Comparison of ENCODE assay signal across 8 cellular contexts in the genomic region with DNA sequence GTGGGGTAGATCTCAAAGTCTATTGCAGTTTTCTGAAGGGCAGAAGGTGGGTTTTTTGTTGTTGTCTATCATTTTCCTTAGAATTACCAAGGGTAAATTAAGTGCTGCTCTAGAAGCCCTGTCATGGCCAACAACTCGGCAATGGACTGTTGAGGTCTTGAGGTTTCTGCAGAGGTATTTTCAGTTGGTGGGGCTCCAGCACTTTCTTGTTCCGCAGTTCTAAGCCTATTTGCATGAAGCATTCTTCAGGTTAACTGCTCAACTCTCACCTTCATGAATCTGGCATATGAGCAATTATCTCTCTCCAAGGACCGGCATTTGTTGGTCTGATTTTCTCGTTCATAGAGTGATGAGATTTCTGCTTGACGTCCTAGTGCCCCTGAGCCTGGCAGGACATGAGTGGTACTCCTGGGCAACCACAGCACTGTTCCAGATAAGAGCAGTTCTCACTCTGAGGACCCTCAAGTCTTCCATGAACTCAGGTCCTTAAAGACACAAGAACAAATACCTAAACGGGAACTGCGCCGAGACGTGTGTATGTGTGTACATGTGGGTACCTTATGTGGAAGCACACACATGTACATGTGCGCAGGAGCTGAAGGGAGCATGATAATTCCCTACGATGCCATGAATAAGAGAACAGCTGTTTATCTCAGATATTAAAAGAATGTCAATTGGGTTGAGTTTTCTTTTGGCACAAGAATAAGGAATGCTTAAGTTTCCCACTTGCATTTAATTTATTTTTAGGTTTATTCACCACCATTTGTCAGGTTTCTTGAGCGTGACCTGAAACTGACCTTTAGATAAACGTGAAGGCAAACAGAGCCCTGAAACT.
DNase-seq lines count a peak whose midpoint lies in the region; ATAC-seq and TF ChIP-seq lines count a peak whose summit lies in the region.

No MANE protein-coding gene starts in this region.

- no peaks in the 10 kb centered on the region for H3K27me3 ChIP-seq in mucosa of rectum (ENCODE audit: control insufficient read depth in 2 of 2, insufficient read depth in 2 of 2, low read length in 2 of 2)
- H3K27me3 ChIP-seq in dorsolateral prefrontal cortex = no peaks in the 10 kb centered on the region
- no peaks in the 10 kb centered on the region for H3K27me3 ChIP-seq in tibial artery

- intact Hi-C loops in dorsolateral prefrontal cortex (cut with DNase I) = loop anchor here in 1 of 2 donors (10.0 kb wide), 2 partner anchors 68 to 518 kb away; no protein-coding TSS in a partner anchor
- intact Hi-C loops in tibial artery (cut with DNase I; ENCODE audit: low total_unique reads) = no loop called here

- ATAC-seq in GM18511 (IDR thresholded peaks at IDR 0.05; ENCODE audit: unreplicated experiment) (peak; percentile 71), GM21737 (IDR thresholded peaks at IDR 0.05; ENCODE audit: unreplicated experiment) (peak; percentile 74), HG03571 (IDR thresholded peaks at IDR 0.05; ENCODE audit: unreplicated experiment) (peak; percentile 75)

- TF ChIP-seq CTCF in dorsolateral prefrontal cortex (IDR thresholded peaks at IDR 0.05 in 54 of 56, conservative IDR thresholded peaks at IDR 0.05 in 2 of 56; ENCODE audit: low read depth in 1 of 56, partially characterized antibody in 56 of 56) (no peak), tibial artery (IDR thresholded peaks at IDR 0.05) (no peak)

- DNase-seq in HK-2 (ENCODE audit: unreplicated experiment) (no peak), dorsolateral prefrontal cortex (no peak), NCI-H345 (lab: John Stamatoyannopoulos, UW) (no peak), tibial artery (no peak)

- H3K4me3 ChIP-seq in mucosa of rectum (ENCODE audit: low read length in 2 of 2) (peak overlapping the region; percentile 56 to 60), dorsolateral prefrontal cortex (peak overlapping the region in 18 of 59 donors; percentile 1 to 54 (median 37)), tibial artery (no peak overlapping the region)

- no peak overlapping the region for H3K27ac ChIP-seq in mucosa of rectum (ENCODE audit: low read depth in 2 of 2, low read length in 2 of 2)
- peak overlapping the region in 4 of 59 donors; percentile 12 to 54 (median 42) for H3K27ac ChIP-seq in dorsolateral prefrontal cortex
- no peak overlapping the region for H3K27ac ChIP-seq in tibial artery

- no peaks in the 10 kb centered on the region for H3K9me3 ChIP-seq in mucosa of rectum (ENCODE audit: control insufficient read depth in 2 of 2, low read length in 2 of 2)
- no peaks in the 10 kb centered on the region for H3K9me3 ChIP-seq in tibial artery

- H3K9ac ChIP-seq in mucosa of rectum (ENCODE audit: low read depth in 1 of 2, low read length in 2 of 2) = no peak overlapping the region

- H3K4me1 ChIP-seq in mucosa of rectum (ENCODE audit: control insufficient read depth in 2 of 2, insufficient read depth in 2 of 2, low read length in 2 of 2) (peaks cover 7 to 8% of the 10 kb centered on the region in 2 donors), tibial artery (peaks cover 0 to 22% (median 10%) of the 10 kb centered on the region in 4 donors)

- H3K36me3 ChIP-seq in mucosa of rectum (ENCODE audit: control insufficient read depth in 2 of 2, insufficient read depth in 2 of 2, low read length in 2 of 2) = no peaks in the 10 kb centered on the region
- H3K36me3 ChIP-seq in tibial artery = no peaks in the 10 kb centered on the region

Comparison
In these comparisons a context has a peak if more than half of its experiments do, and no peak if none do; other contexts are left out.
1. H3K4me3 ChIP-seq: peak in mucosa of rectum (2 of 2); none in tibial artery (0 of 2).
2. Peak in every context shown above with its lines, with median percentiles within 50 percentile points of each other: ATAC-seq.